1 cellular context compared by ENCODE assay signal in the genomic region with DNA sequence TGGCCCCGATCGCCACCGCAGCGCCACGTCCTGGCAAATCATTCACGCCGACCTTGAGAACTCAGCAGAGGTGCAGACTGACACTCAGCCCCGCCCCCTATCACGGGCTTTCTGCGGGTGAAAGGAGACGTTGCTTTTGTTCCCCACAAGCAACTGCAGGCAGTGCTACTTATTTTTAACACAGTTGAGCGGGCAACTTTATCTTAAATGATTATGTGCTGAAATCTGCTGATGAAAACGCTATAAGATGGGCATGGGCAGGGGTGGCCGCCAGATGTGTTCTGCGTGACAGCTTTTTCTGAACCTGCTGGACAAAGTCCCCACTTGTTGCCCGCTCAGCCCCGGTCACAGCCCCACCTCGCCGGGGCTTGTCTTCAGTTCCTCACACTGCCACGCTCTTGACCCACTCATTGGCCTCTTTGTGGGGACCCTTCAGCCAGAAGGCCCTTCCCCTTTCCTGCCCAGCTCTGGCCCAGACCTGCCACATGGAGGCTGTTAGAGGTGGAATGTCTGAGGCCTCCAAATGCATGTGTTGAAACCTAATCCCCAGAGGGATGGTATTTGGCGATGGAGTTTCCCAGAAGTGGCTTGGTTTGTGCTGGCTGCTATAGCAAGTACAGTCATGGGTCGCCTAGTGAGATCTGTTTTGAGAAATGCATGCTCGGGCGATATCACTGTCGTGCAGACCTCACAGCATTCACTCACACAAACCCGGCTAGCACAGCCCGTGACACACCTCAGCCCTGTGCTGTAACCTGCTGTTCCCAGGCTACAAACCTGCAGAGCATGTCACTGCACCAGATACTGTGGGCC.
TF ChIP-seq lines count a peak whose summit lies in the region.

No MANE protein-coding gene starts in this region.

TF ChIP-seq in GM23338, 12 proteins besides CTCF, POLR2A, EP300 and RAD21 (continued from another document):
- TF ChIP-seq, protein P1, sequence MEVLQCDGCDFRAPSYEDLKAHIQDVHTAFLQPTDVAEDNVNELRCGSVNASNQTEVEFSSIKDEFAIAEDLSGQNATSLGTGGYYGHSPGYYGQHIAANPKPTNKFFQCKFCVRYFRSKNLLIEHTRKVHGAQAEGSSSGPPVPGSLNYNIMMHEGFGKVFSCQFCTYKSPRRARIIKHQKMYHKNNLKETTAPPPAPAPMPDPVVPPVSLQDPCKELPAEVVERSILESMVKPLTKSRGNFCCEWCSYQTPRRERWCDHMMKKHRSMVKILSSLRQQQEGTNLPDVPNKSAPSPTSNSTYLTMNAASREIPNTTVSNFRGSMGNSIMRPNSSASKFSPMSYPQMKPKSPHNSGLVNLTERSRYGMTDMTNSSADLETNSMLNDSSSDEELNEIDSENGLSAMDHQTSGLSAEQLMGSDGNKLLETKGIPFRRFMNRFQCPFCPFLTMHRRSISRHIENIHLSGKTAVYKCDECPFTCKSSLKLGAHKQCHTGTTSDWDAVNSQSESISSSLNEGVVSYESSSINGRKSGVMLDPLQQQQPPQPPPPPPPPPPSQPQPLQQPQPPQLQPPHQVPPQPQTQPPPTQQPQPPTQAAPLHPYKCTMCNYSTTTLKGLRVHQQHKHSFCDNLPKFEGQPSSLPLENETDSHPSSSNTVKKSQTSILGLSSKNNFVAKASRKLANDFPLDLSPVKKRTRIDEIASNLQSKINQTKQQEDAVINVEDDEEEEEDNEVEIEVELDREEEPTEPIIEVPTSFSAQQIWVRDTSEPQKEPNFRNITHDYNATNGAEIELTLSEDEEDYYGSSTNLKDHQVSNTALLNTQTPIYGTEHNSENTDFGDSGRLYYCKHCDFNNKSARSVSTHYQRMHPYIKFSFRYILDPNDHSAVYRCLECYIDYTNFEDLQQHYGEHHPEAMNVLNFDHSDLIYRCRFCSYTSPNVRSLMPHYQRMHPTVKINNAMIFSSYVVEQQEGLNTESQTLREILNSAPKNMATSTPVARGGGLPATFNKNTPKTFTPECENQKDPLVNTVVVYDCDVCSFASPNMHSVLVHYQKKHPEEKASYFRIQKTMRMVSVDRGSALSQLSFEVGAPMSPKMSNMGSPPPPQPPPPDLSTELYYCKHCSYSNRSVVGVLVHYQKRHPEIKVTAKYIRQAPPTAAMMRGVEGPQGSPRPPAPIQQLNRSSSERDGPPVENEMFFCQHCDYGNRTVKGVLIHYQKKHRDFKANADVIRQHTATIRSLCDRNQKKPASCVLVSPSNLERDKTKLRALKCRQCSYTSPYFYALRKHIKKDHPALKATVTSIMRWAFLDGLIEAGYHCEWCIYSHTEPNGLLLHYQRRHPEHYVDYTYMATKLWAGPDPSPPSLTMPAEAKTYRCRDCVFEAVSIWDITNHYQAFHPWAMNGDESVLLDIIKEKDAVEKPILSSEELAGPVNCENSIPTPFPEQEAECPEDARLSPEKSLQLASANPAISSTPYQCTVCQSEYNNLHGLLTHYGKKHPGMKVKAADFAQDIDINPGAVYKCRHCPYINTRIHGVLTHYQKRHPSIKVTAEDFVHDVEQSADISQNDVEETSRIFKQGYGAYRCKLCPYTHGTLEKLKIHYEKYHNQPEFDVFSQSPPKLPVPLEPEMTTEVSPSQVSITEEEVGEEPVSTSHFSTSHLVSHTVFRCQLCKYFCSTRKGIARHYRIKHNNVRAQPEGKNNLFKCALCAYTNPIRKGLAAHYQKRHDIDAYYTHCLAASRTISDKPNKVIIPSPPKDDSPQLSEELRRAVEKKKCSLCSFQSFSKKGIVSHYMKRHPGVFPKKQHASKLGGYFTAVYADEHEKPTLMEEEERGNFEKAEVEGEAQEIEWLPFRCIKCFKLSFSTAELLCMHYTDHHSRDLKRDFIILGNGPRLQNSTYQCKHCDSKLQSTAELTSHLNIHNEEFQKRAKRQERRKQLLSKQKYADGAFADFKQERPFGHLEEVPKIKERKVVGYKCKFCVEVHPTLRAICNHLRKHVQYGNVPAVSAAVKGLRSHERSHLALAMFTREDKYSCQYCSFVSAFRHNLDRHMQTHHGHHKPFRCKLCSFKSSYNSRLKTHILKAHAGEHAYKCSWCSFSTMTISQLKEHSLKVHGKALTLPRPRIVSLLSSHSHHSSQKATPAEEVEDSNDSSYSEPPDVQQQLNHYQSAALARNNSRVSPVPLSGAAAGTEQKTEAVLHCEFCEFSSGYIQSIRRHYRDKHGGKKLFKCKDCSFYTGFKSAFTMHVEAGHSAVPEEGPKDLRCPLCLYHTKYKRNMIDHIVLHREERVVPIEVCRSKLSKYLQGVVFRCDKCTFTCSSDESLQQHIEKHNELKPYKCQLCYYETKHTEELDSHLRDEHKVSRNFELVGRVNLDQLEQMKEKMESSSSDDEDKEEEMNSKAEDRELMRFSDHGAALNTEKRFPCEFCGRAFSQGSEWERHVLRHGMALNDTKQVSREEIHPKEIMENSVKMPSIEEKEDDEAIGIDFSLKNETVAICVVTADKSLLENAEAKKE (CRISPR knock-in tag; IDR thresholded peaks at IDR 0.05) = no peak
- TF ChIP-seq, protein P2, sequence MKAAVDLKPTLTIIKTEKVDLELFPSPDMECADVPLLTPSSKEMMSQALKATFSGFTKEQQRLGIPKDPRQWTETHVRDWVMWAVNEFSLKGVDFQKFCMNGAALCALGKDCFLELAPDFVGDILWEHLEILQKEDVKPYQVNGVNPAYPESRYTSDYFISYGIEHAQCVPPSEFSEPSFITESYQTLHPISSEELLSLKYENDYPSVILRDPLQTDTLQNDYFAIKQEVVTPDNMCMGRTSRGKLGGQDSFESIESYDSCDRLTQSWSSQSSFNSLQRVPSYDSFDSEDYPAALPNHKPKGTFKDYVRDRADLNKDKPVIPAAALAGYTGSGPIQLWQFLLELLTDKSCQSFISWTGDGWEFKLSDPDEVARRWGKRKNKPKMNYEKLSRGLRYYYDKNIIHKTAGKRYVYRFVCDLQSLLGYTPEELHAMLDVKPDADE (IDR thresholded peaks at IDR 0.05) = no peak
- TF ChIP-seq JUNB (IDR thresholded peaks at IDR 0.05; ENCODE audit: unreplicated experiment) = no peak
- TF ChIP-seq EZH2phosphoT487 (IDR thresholded peaks at IDR 0.05; ENCODE audit: unreplicated experiment) = no peak
- TF ChIP-seq POLR2AphosphoS5 (IDR thresholded peaks at IDR 0.05; ENCODE audit: low read depth) = no peak
- no peak for TF ChIP-seq CREB1 (CRISPR knock-in tag; IDR thresholded peaks at IDR 0.05; ENCODE audit: low read depth)
- TF ChIP-seq, protein P3, sequence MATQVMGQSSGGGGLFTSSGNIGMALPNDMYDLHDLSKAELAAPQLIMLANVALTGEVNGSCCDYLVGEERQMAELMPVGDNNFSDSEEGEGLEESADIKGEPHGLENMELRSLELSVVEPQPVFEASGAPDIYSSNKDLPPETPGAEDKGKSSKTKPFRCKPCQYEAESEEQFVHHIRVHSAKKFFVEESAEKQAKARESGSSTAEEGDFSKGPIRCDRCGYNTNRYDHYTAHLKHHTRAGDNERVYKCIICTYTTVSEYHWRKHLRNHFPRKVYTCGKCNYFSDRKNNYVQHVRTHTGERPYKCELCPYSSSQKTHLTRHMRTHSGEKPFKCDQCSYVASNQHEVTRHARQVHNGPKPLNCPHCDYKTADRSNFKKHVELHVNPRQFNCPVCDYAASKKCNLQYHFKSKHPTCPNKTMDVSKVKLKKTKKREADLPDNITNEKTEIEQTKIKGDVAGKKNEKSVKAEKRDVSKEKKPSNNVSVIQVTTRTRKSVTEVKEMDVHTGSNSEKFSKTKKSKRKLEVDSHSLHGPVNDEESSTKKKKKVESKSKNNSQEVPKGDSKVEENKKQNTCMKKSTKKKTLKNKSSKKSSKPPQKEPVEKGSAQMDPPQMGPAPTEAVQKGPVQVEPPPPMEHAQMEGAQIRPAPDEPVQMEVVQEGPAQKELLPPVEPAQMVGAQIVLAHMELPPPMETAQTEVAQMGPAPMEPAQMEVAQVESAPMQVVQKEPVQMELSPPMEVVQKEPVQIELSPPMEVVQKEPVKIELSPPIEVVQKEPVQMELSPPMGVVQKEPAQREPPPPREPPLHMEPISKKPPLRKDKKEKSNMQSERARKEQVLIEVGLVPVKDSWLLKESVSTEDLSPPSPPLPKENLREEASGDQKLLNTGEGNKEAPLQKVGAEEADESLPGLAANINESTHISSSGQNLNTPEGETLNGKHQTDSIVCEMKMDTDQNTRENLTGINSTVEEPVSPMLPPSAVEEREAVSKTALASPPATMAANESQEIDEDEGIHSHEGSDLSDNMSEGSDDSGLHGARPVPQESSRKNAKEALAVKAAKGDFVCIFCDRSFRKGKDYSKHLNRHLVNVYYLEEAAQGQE (IDR thresholded peaks at IDR 0.05; ENCODE audit: unreplicated experiment) = no peak
- TF ChIP-seq EZH2 (IDR thresholded peaks at IDR 0.05; ENCODE audit: low read depth, unreplicated experiment) = no peak
